23 cellular contexts compared by ENCODE assay signal in genomic region chr6:167843023-167843422, GRCh38.
"Had no signal": no experiment of that assay in that cellular context is flagged by ENCODE, and none has a peak within 500 bp of the region (broad histone marks: within the 10 kb centered on the region; RNA-seq: fewer than 3 reads in every experiment).

No MANE protein-coding gene starts in this region.

- DNase-seq: dermis blood vessel endothelial cell; dorsolateral prefrontal cortex; effector CD4-positive, alpha-beta T cell; effector memory CD4-positive, alpha-beta T cell; esophagus squamous epithelium; foreskin fibroblast; foreskin melanocyte; gastrocnemius medialis; glutamatergic neuron; head of caudate nucleus; heart right ventricle; hippocampal formation; left cardiac atrium; left lung; left ventricle myocardium superior; lower lobe of right lung; mesenchymal stem cell; midbrain had no signal

- H3K4me3 ChIP-seq: coronary artery, dorsolateral prefrontal cortex, esophagus squamous epithelium, gastrocnemius medialis, heart right ventricle, left lung, lower lobe of right lung had no signal

- FAIRE-seq: colon, endothelial cell of umbilical vein, islet of Langerhans, keratinocyte had no signal

- H3K9me3 ChIP-seq: esophagus squamous epithelium, gastrocnemius medialis, heart right ventricle, left lung, lower lobe of right lung had no signal

- ATAC-seq: gastrocnemius medialis, heart right ventricle, left cardiac atrium, left lung, left ventricle myocardium superior, lower lobe of right lung had no signal

- H3K27ac ChIP-seq: coronary artery, dorsolateral prefrontal cortex, esophagus squamous epithelium, gastrocnemius medialis, heart right ventricle, left lung, lower lobe of right lung had no signal

- H3K27me3 ChIP-seq: dorsolateral prefrontal cortex, esophagus squamous epithelium, gastrocnemius medialis, heart right ventricle, left lung had no signal

- H3K36me3 ChIP-seq: esophagus squamous epithelium, gastrocnemius medialis, heart right ventricle, left lung, lower lobe of right lung had no signal
